In genomic region chr17:74893936-74894671, GRCh38 we compare ENCODE assay signal across 9 cellular contexts. TPM values are rescaled to one million over a fixed set of nuclear protein-coding genes. Genes with fewer than 3 reads are reported as not detected.
A peak's percentile ranks its signal among the peaks of the same experiment; 100 is the strongest.
DNase-seq lines count a peak whose midpoint lies in the region; ATAC-seq and TF ChIP-seq lines count a peak whose summit lies in the region.
"Had no signal": no experiment of that assay in that cellular context is flagged by ENCODE, and none has a peak within 500 bp of the region (broad histone marks: within the 10 kb centered on the region; RNA-seq: fewer than 3 reads in every experiment).

No MANE protein-coding gene starts in this region.

- H3K4me3 Mint-ChIP-seq in activated T-cell treated with anti-CD3 and anti-CD28 coated beads, Interleukin-2, amount 50 U/mL, for 72 hours = peak overlapping the region; percentile 46 to 77
- peak overlapping the region; percentile 56 for H3K4me3 Mint-ChIP-seq in endodermal cell

- TF ChIP-seq POLR2A in gastrocnemius medialis (IDR thresholded peaks at IDR 0.05) = no peak

- H3K27ac ChIP-seq in endodermal cell (ENCODE audit: low read depth, low read length) = no peak overlapping the region
- H3K27ac ChIP-seq in gastrocnemius medialis = no peak overlapping the region
- H3K27ac ChIP-seq: PC-9 had no signal

- no peak overlapping the region for H3K27ac Mint-ChIP-seq in activated T-cell treated with anti-CD3 and anti-CD28 coated beads, Interleukin-2, amount 50 U/mL, for 72 hours
- peak overlapping the region; percentile 78 for H3K27ac Mint-ChIP-seq in endodermal cell

- H3K9me3 Mint-ChIP-seq in activated T-cell treated with anti-CD3 and anti-CD28 coated beads, Interleukin-2, amount 50 U/mL, for 72 hours = no peaks in the 10 kb centered on the region
- H3K9me3 Mint-ChIP-seq in endodermal cell = no peaks in the 10 kb centered on the region

- peaks cover 0 to 1% of the 10 kb centered on the region in 2 donors for H3K36me3 Mint-ChIP-seq in activated T-cell treated with anti-CD3 and anti-CD28 coated beads, Interleukin-2, amount 50 U/mL, for 72 hours (ENCODE audit: insufficient read depth in 2 of 2)
- H3K36me3 Mint-ChIP-seq in endodermal cell (ENCODE audit: low read depth) = no peaks in the 10 kb centered on the region

- no peak for TF ChIP-seq CTCF in endodermal cell (conservative IDR thresholded peaks at IDR 0.05)
- TF ChIP-seq CTCF in gastrocnemius medialis (IDR thresholded peaks at IDR 0.05 in 4 of 5, conservative IDR thresholded peaks at IDR 0.05 in 1 of 5) = no peak

- ATAC-seq in activated T-cell treated with anti-CD3 and anti-CD28 coated beads, Interleukin-2, amount 50 U/mL, for 72 hours (replicated peaks in 1 of 2) = no peak
- ATAC-seq in gastrocnemius medialis = no peak
- ATAC-seq in HG03432 (IDR thresholded peaks at IDR 0.05; ENCODE audit: unreplicated experiment) = no peak

- peaks cover 59% of the 10 kb centered on the region for H3K27me3 ChIP-seq in endodermal cell (ENCODE audit: control insufficient read depth, insufficient read depth, low read length, poor library complexity, severe bottlenecking)
- H3K27me3 ChIP-seq in gastrocnemius medialis = peaks cover 36 to 47% (median 39%) of the 10 kb centered on the region in 3 donors

- H3K9me3 ChIP-seq in endodermal cell (ENCODE audit: control insufficient read depth, low read length) (no peaks in the 10 kb centered on the region), gastrocnemius medialis (no peaks in the 10 kb centered on the region)

- intact Hi-C loops in gastrocnemius medialis (cut with DNase I; ENCODE audit: low total_unique reads) = no loop called here

- no peak for DNase-seq in activated T-cell treated with anti-CD3 and anti-CD28 coated beads, Interleukin-2, amount 50 U/mL, for 72 hours
- DNase-seq in activated T-cell treated with anti-CD3 and anti-CD28 coated beads, Interleukin-2, amount 50 U/mL, for 48 hours = no peak
- DNase-seq in endodermal cell = peak; percentile 60
- no peak for DNase-seq in gastrocnemius medialis
- DNase-seq in NCI-H2029 (lab: John Stamatoyannopoulos, UW) = no peak
- DNase-seq: NCI-H146, PC-9 had no signal

- H3K9ac ChIP-seq in endodermal cell (ENCODE audit: extremely low read depth, low read length, poor library complexity, severe bottlenecking) = no peak overlapping the region

- H3K4me1 ChIP-seq in endodermal cell (ENCODE audit: control insufficient read depth, insufficient read depth, low read length) = no peaks in the 10 kb centered on the region
- peaks cover 4 to 6% of the 10 kb centered on the region in 2 donors for H3K4me1 ChIP-seq in gastrocnemius medialis

- H3K27me3 Mint-ChIP-seq in activated T-cell treated with anti-CD3 and anti-CD28 coated beads, Interleukin-2, amount 50 U/mL, for 72 hours (ENCODE audit: low read depth) = peaks cover 27% of the 10 kb centered on the region
- peaks cover 57% of the 10 kb centered on the region for H3K27me3 Mint-ChIP-seq in endodermal cell (ENCODE audit: insufficient read depth)

- no peaks in the 10 kb centered on the region for H3K36me3 ChIP-seq in endodermal cell (ENCODE audit: control insufficient read depth, insufficient read depth, low read length)
- H3K36me3 ChIP-seq in gastrocnemius medialis = no peaks in the 10 kb centered on the region

- 50 to 54% methylated on average over 17 to 22 of the region's 22 CpGs for WGBS in endodermal cell (ENCODE audit: insufficient coverage in 1 of 2, insufficient read length in 1 of 2), 2 experiments

- H3K4me3 ChIP-seq in endodermal cell (ENCODE audit: low read length) (peak overlapping the region; percentile 71), gastrocnemius medialis (peak overlapping the region in 3 of 4 donors; percentile 8 to 42 (median 35))
- H3K4me3 ChIP-seq: PC-9 had no signal

- H3K4me1 Mint-ChIP-seq in activated T-cell treated with anti-CD3 and anti-CD28 coated beads, Interleukin-2, amount 50 U/mL, for 72 hours (ENCODE audit: low read depth) = no peaks in the 10 kb centered on the region
- peaks cover 8% of the 10 kb centered on the region for H3K4me1 Mint-ChIP-seq in endodermal cell

- in situ Hi-C loops in gastrocnemius medialis (cut with MboI; ENCODE audit: low sequenced_read_pairs in 4 of 4) = no loop called here

RNA-seq across cellular contexts. Expression of gene FADS6, which starts 0.7 kb away (rescaled TPM):
- total RNA-seq in activated T-cell treated with anti-CD3 and anti-CD28 coated beads, Interleukin-2, amount 50 U/mL, for 72 hours = not detected
- total RNA-seq in endodermal cell (1 to 10 TPM; 4.7 to 5.7 TPM), gastrocnemius medialis (not detected)
- 0.68 TPM for polyA plus RNA-seq in endodermal cell (2013, experiment 1 of 2)
- 0.33 TPM for polyA plus RNA-seq in endodermal cell (2013, experiment 2 of 2)
- total RNA-seq: kidney epithelial cell, PC-9 had no signal

RNA-seq across cellular contexts. Expression of gene FDXR, which starts 21.3 kb away (rescaled TPM):
- 10 to 100 TPM; 44.3 to 79.7 TPM for total RNA-seq in activated T-cell treated with anti-CD3 and anti-CD28 coated beads, Interleukin-2, amount 50 U/mL, for 72 hours
- 10 to 100 TPM; 17.3 to 19.4 TPM for total RNA-seq in endodermal cell
- 14.8 TPM for polyA plus RNA-seq in endodermal cell (2013, experiment 1 of 2)
- 13.9 TPM for polyA plus RNA-seq in endodermal cell (2013, experiment 2 of 2)
- 1 to 10 TPM; 2.1 to 6.0 (median 3.2) TPM for total RNA-seq in gastrocnemius medialis

RNA-seq across cellular contexts. Expression of gene USH1G, which starts 29.0 kb away (rescaled TPM):
- total RNA-seq in activated T-cell treated with anti-CD3 and anti-CD28 coated beads, Interleukin-2, amount 50 U/mL, for 72 hours = not detected
- total RNA-seq in endodermal cell (under 1 TPM; 0.11 to 0.13 TPM), gastrocnemius medialis (not detected)
- polyA plus RNA-seq in endodermal cell (2013, experiment 1 of 2) = 0.32 TPM
- polyA plus RNA-seq in endodermal cell (2013, experiment 2 of 2) = 0.25 TPM
- total RNA-seq: kidney epithelial cell had no signal

RNA-seq across cellular contexts. Expression of gene OTOP2, which starts 30.0 kb away (rescaled TPM):
- total RNA-seq in activated T-cell treated with anti-CD3 and anti-CD28 coated beads, Interleukin-2, amount 50 U/mL, for 72 hours = not detected
- not detected for total RNA-seq in endodermal cell
- not detected for polyA plus RNA-seq in endodermal cell (2013, experiment 1 of 2)
- not detected for polyA plus RNA-seq in endodermal cell (2013, experiment 2 of 2)
- total RNA-seq in gastrocnemius medialis = under 1 TPM in 1 of 4 donors, not detected in 3; 0.19 TPM
- total RNA-seq: kidney epithelial cell, PC-9 had no signal

RNA-seq across cellular contexts. Expression of gene GRIN2C, which starts 34.4 kb away (rescaled TPM):
- under 1 TPM; 0.14 to 0.37 TPM for total RNA-seq in activated T-cell treated with anti-CD3 and anti-CD28 coated beads, Interleukin-2, amount 50 U/mL, for 72 hours
- total RNA-seq in endodermal cell = under 1 TPM; 0.24 to 0.31 TPM
- polyA plus RNA-seq in endodermal cell (2013, experiment 1 of 2) = 0.36 TPM
- 0.33 TPM for polyA plus RNA-seq in endodermal cell (2013, experiment 2 of 2)
- total RNA-seq in gastrocnemius medialis = 1 to 10 TPM in 2 of 4 donors, not detected in 2; 1.2 to 1.5 TPM
- total RNA-seq: kidney epithelial cell had no signal

Comparison
In these comparisons a context has a peak if more than half of its experiments do, and no peak if none do; other contexts are left out.
1. RNA of gene FADS6, which starts 0.7 kb away (total RNA-seq): 4.7 to 5.7 TPM in endodermal cell; not detected in activated T-cell treated with anti-CD3 and anti-CD28 coated beads, Interleukin-2, amount 50 U/mL, for 72 hours and not detected in gastrocnemius medialis; every median in the first group is over 4 times any median in the second.